8 cellular contexts compared by ENCODE assay signal in genomic region chr20:62063601-62063980, GRCh38. TPM values are rescaled to one million over a fixed set of nuclear protein-coding genes. Genes with fewer than 3 reads are reported as not detected.
A peak's percentile ranks its signal among the peaks of the same experiment; 100 is the strongest.
DNase-seq lines count a peak whose midpoint lies in the region; ATAC-seq and TF ChIP-seq lines count a peak whose summit lies in the region.

No MANE protein-coding gene starts in this region.

- H3K9me3 ChIP-seq in endodermal cell (ENCODE audit: control insufficient read depth, low read length) (no peaks in the 10 kb centered on the region), osteoblast (ENCODE audit: low read depth, low read length) (no peaks in the 10 kb centered on the region)

- TF ChIP-seq CTCF in endodermal cell (conservative IDR thresholded peaks at IDR 0.05) = no peak
- TF ChIP-seq CTCF in osteoblast (IDR thresholded peaks at IDR 0.05; ENCODE audit: extremely low read depth, low read depth, low read length) = no peak

- H3K4me3 Mint-ChIP-seq in endodermal cell = peak overlapping the region; percentile 70

- H3K4me1 Mint-ChIP-seq in endodermal cell = peaks cover 28% of the 10 kb centered on the region

- no peaks in the 10 kb centered on the region for H3K27me3 Mint-ChIP-seq in endodermal cell (ENCODE audit: insufficient read depth)

- H3K4me3 ChIP-seq in endodermal cell (ENCODE audit: low read length) = peak overlapping the region; percentile 81
- peak overlapping the region; percentile 66 for H3K4me3 ChIP-seq in osteoblast (ENCODE audit: insufficient read depth, low read length)

- peaks cover 55% of the 10 kb centered on the region for H3K79me2 ChIP-seq in osteoblast (ENCODE audit: insufficient read depth, low read length)

- H3K27ac Mint-ChIP-seq in endodermal cell = no peak overlapping the region

- no peaks in the 10 kb centered on the region for H3K27me3 ChIP-seq in endodermal cell (ENCODE audit: control insufficient read depth, insufficient read depth, low read length, poor library complexity, severe bottlenecking)
- no peaks in the 10 kb centered on the region for H3K27me3 ChIP-seq in osteoblast (ENCODE audit: insufficient read depth, low read length)

- no peak overlapping the region for H2AFZ ChIP-seq in osteoblast (ENCODE audit: low read length)

- peaks cover 22% of the 10 kb centered on the region for H3K4me1 ChIP-seq in endodermal cell (ENCODE audit: control insufficient read depth, insufficient read depth, low read length)
- peaks cover 6% of the 10 kb centered on the region for H3K4me1 ChIP-seq in osteoblast (ENCODE audit: insufficient read depth, low read length)

- 75 to 76% methylated on average over 18 to 23 of the region's 23 CpGs for WGBS in endodermal cell (ENCODE audit: insufficient coverage in 1 of 2, insufficient read length in 1 of 2), 2 experiments

- no peak for ATAC-seq in GM21447 (IDR thresholded peaks at IDR 0.05; ENCODE audit: unreplicated experiment)

- no peaks in the 10 kb centered on the region for H3K9me3 Mint-ChIP-seq in endodermal cell

- peak overlapping the region; percentile 72 for H3K4me2 ChIP-seq in osteoblast (ENCODE audit: insufficient read depth, low read length)

- DNase-seq in DMS79 (lab: John Stamatoyannopoulos, UW) = peak; percentile 31
- DNase-seq in NCI-H510A treated with DMSO at 0.1 percent for 48 hours (lab: John Stamatoyannopoulos, UW) = peak; percentile 30
- DNase-seq in endodermal cell = peak; percentile 71
- DNase-seq in osteoblast (ENCODE audit: insufficient read length, low spot score, missing footprints) = peak; percentile 95
- no peak for DNase-seq in SW 1271 (lab: John Stamatoyannopoulos, UW)
- DNase-seq in effector CD8-positive, alpha-beta T cell (lab: John Stamatoyannopoulos, UW) = no peak
- no peak for DNase-seq in HCEC 1CT

- peaks cover 41% of the 10 kb centered on the region for H4K20me1 ChIP-seq in osteoblast (ENCODE audit: insufficient read depth, low read length)

- no peak overlapping the region for H3K9ac ChIP-seq in endodermal cell (ENCODE audit: extremely low read depth, low read length, poor library complexity, severe bottlenecking)

- peaks cover 12% of the 10 kb centered on the region for H3K36me3 Mint-ChIP-seq in endodermal cell (ENCODE audit: low read depth)

- H3K36me3 ChIP-seq in endodermal cell (ENCODE audit: control insufficient read depth, insufficient read depth, low read length) (peaks cover 27% of the 10 kb centered on the region), osteoblast (ENCODE audit: insufficient read depth, low read length) (no peaks in the 10 kb centered on the region)

- peak overlapping the region; percentile 72 for H3K27ac ChIP-seq in endodermal cell (ENCODE audit: low read depth, low read length)
- no peak overlapping the region for H3K27ac ChIP-seq in osteoblast (ENCODE audit: low read depth, low read length)

RNA-seq across cellular contexts. Expression of gene TAF4, which starts 2.1 kb away (rescaled TPM):
- 10 to 100 TPM; 25.5 to 39.9 TPM for total RNA-seq in endodermal cell
- 23.0 TPM for polyA plus RNA-seq in endodermal cell (2013, experiment 1 of 2)
- polyA plus RNA-seq in endodermal cell (2013, experiment 2 of 2) = 24.8 TPM
- 4.3 and 4.7 TPM in 2 replicates for total RNA-seq in osteoblast

RNA-seq across cellular contexts. Expression of gene LSM14B, which starts 58.7 kb away (rescaled TPM):
- total RNA-seq in endodermal cell = 10 to 100 TPM; 89.1 to 91.1 TPM
- 74.6 TPM for polyA plus RNA-seq in endodermal cell (2013, experiment 1 of 2)
- 61.5 TPM for polyA plus RNA-seq in endodermal cell (2013, experiment 2 of 2)
- total RNA-seq in osteoblast = 41.8 and 48.5 TPM in 2 replicates

Comparison
In these comparisons a context has a peak if more than half of its experiments do, and no peak if none do; other contexts are left out.
1. DNase-seq: peak in DMS79 (single experiment), NCI-H510A treated with DMSO at 0.1 percent for 48 hours (single experiment), endodermal cell (single experiment) and osteoblast (single experiment); none in SW 1271 (0 of 2), effector CD8-positive, alpha-beta T cell (single experiment) and HCEC 1CT (single experiment).